In genomic region chrX:7307720-7308119, GRCh38 we compare ENCODE assay signal across 9 cellular contexts.
"Had no signal": no experiment of that assay in that cellular context is flagged by ENCODE, and none has a peak within 500 bp of the region (broad histone marks: within the 10 kb centered on the region; RNA-seq: fewer than 3 reads in every experiment).

No MANE protein-coding gene starts in this region.

- H3K4me1 ChIP-seq: HAP-1 had no signal

- H3K27ac ChIP-seq: GM23248 had no signal

- ATAC-seq: GM23338, HCT116 had no signal

- H3K9me3 ChIP-seq: HAP-1 had no signal

- DNase-seq: GM23248, GOT3, H7, H9, HCEC 1CT, HFFc6 had no signal

- H3K36me3 ChIP-seq: HAP-1 had no signal

- H3K4me3 ChIP-seq: GM23248, GM23338, HAP-1 had no signal
